In the genomic region with DNA sequence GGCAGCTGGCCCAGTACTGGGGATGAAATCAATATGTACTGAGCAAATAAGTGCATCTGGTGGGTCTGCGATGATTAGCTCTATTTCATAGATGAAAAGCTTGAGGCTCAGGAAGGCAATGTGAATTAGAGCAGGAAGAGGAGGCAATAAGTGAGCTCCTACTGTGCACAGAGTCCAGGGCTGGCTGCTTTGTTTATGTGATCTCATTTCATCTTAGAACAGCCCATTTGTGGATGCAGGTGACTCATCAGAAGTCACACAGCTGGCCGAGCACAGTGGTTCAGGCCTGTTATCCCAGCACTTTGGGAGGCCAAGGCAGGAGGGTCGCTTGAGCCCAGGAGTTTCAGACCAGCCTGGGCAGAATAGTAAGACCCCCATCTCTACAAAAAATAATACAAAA, we compare ENCODE assay signal across 22 cellular contexts. TPM values are rescaled to one million over a fixed set of nuclear protein-coding genes. Genes with fewer than 3 reads are reported as not detected.
A peak's percentile ranks its signal among the peaks of the same experiment; 100 is the strongest.
DNase-seq lines count a peak whose midpoint lies in the region; ATAC-seq, FAIRE-seq and TF ChIP-seq lines count a peak whose summit lies in the region.
"Had no signal": no experiment of that assay in that cellular context is flagged by ENCODE, and none has a peak within 500 bp of the region (broad histone marks: within the 10 kb centered on the region; RNA-seq: fewer than 3 reads in every experiment).

No MANE protein-coding gene starts in this region.

- no peaks in the 10 kb centered on the region for H3K36me3 Mint-ChIP-seq in dendritic cell treated with granulocyte-macrophage colony-stimulating factor and Interleukin-4, amounts not matched to agents 40 ng/mL and 50 ng/mL, for 4 days (ENCODE audit: low read depth)
- H3K36me3 Mint-ChIP-seq in type B pancreatic cell = no peaks in the 10 kb centered on the region
- H3K36me3 Mint-ChIP-seq: activated CD8-positive, alpha-beta memory T cell treated with anti-CD3 and anti-CD28 coated beads, Interleukin-2, amount 10 ng/mL, durations not matched to agents 7 days and 5 days; activated naive CD8-positive, alpha-beta T cell treated with anti-CD3 and anti-CD28 coated beads, Interleukin-2, amount 10 ng/mL, durations not matched to agents 7 days and 5 days; neural progenitor cell had no signal

- no peak overlapping the region for H3K4me3 Mint-ChIP-seq in dendritic cell treated with granulocyte-macrophage colony-stimulating factor and Interleukin-4, amounts not matched to agents 40 ng/mL and 50 ng/mL, for 4 days
- no peak overlapping the region for H3K4me3 Mint-ChIP-seq in type B pancreatic cell
- H3K4me3 Mint-ChIP-seq: activated CD8-positive, alpha-beta memory T cell treated with anti-CD3 and anti-CD28 coated beads, Interleukin-2, amount 10 ng/mL, durations not matched to agents 7 days and 5 days; activated naive CD8-positive, alpha-beta T cell treated with anti-CD3 and anti-CD28 coated beads, Interleukin-2, amount 10 ng/mL, durations not matched to agents 7 days and 5 days; activated T-helper 17 cell treated with anti-CD3 and anti-CD28 coated beads, Interleukin-2, amount 50 U/mL, for 72 hours; neural progenitor cell had no signal

- H3K27ac Mint-ChIP-seq in dendritic cell treated with granulocyte-macrophage colony-stimulating factor and Interleukin-4, amounts not matched to agents 40 ng/mL and 50 ng/mL, for 4 days = peak overlapping the region; percentile 78
- H3K27ac Mint-ChIP-seq in type B pancreatic cell = no peak overlapping the region
- H3K27ac Mint-ChIP-seq: activated CD8-positive, alpha-beta memory T cell treated with anti-CD3 and anti-CD28 coated beads, Interleukin-2, amount 10 ng/mL, durations not matched to agents 7 days and 5 days; activated naive CD8-positive, alpha-beta T cell treated with anti-CD3 and anti-CD28 coated beads, Interleukin-2, amount 10 ng/mL, durations not matched to agents 7 days and 5 days; activated T-helper 17 cell treated with anti-CD3 and anti-CD28 coated beads, Interleukin-2, amount 50 U/mL, for 72 hours; neural progenitor cell had no signal

- DNase-seq in HepG2 (ENCODE audit: low spot score) (no peak), right lobe of liver (no peak), M059J (ENCODE audit: low read depth) (peak; percentile 39), type B pancreatic cell (ENCODE audit: extremely low spot score, unreplicated experiment) (no peak), SIG-M5 (lab: John Stamatoyannopoulos, UW) (no peak), activated gamma-delta T cell (lab: John Stamatoyannopoulos, UW) (no peak)
- DNase-seq in activated CD4-positive, alpha-beta T cell treated with anti-CD3 and anti-CD28 coated beads, Interleukin-2, amount 50 U/mL, for 48 hours = no peak
- DNase-seq: activated CD8-positive, alpha-beta memory T cell treated with anti-CD3 and anti-CD28 coated beads, Interleukin-2, amount 10 ng/mL, durations not matched to agents 7 days and 5 days; activated naive CD8-positive, alpha-beta T cell treated with anti-CD3 and anti-CD28 coated beads, Interleukin-2, amount 10 ng/mL, durations not matched to agents 7 days and 5 days; GOT3; left colon; NCI-H1436 treated with DMSO at 0.1 percent for 48 hours; NCI-H82; psoas muscle had no signal

- H3K27me3 ChIP-seq in HepG2 (ENCODE audit: control insufficient read depth in 1 of 2, insufficient read depth in 2 of 2, low read length in 2 of 2) (peaks cover 3 to 28% of the 10 kb centered on the region in 2 experiments; a peak in 4 of 5 replicates), right lobe of liver (no peaks in the 10 kb centered on the region)

- peaks cover 14% of the 10 kb centered on the region for H3K4me1 ChIP-seq in HepG2 (ENCODE audit: insufficient read depth, low read length)
- H3K4me1 ChIP-seq in right lobe of liver = no peaks in the 10 kb centered on the region
- H3K4me1 ChIP-seq: psoas muscle had no signal

- intact Hi-C loops in HepG2 (cut with micrococcal nuclease; ENCODE audit: unreplicated experiment) = no loop called here
- intact Hi-C loops in right lobe of liver (cut with DNase I) = no loop called here
- intact Hi-C loops in dendritic cell treated with granulocyte-macrophage colony-stimulating factor and Interleukin-4, amounts not matched to agents 40 ng/mL and 50 ng/mL, for 4 days (cut with micrococcal nuclease) = loop anchor here (5.0 kb wide), 1 partner anchor 49 kb away; no protein-coding TSS in a partner anchor

- peak; percentile 45 for ATAC-seq in HepG2
- ATAC-seq in right lobe of liver = no peak
- ATAC-seq: activated CD8-positive, alpha-beta memory T cell treated with anti-CD3 and anti-CD28 coated beads, Interleukin-2, amount 10 ng/mL, durations not matched to agents 7 days and 5 days; activated T-helper 17 cell treated with anti-CD3 and anti-CD28 coated beads, Interleukin-2, amount 50 U/mL, for 72 hours; left colon; Panc1; psoas muscle had no signal

- in situ Hi-C loops in HepG2 (cut with HindIII; ENCODE audit: extremely low pct_ligation_motif_present, low pct_unique_long_range_greater_than_20kb) = no loop called here

- FAIRE-seq in HepG2 (lab: Jason Lieb, UNC) = no peak
- FAIRE-seq: G401.6 had no signal

- TF ChIP-seq EP300 in HepG2 (IDR thresholded peaks at IDR 0.05; ENCODE audit: low read depth in 2 of 2, low read length in 2 of 2) (no peak), HepG2 (CRISPR knock-in tag; IDR thresholded peaks at IDR 0.05; ENCODE audit: borderline replicate concordance) (no peak)

- POLR2A ChIA-PET in HepG2 (lab: Yijun Ruan, JAX) = interaction anchor here (1.2 kb wide), 1 partner anchor 36 kb away, joined by 3 read pairs; no protein-coding TSS in a partner anchor

- H3K79me2 ChIP-seq in HepG2 (ENCODE audit: insufficient read depth, low read length) = no peaks in the 10 kb centered on the region

- CTCF ChIA-PET in HepG2 (lab: Yijun Ruan, JAX; ENCODE audit: low intra/inter-chr PET ratio, low total read pairs) = no interaction called here

- no peaks in the 10 kb centered on the region for H3K36me3 ChIP-seq in HepG2 (replicated peaks in 1 of 2; ENCODE audit: control insufficient read depth in 1 of 2, insufficient read depth in 2 of 2, low read length in 2 of 2)
- no peaks in the 10 kb centered on the region for H3K36me3 ChIP-seq in right lobe of liver
- H3K36me3 ChIP-seq: neural progenitor cell had no signal

- TF ChIP-seq RAD21 in HepG2 (CRISPR knock-in tag; IDR thresholded peaks at IDR 0.05) = no peak

- H3K9me3 ChIP-seq in HepG2 (ENCODE audit: low read length) (no peaks in the 10 kb centered on the region), right lobe of liver (no peaks in the 10 kb centered on the region)
- H3K9me3 ChIP-seq: psoas muscle had no signal

- no peak for TF ChIP-seq CTCF in HepG2 (CRISPR knock-in tag; IDR thresholded peaks at IDR 0.05)
- no peak for TF ChIP-seq CTCF in right lobe of liver (IDR thresholded peaks at IDR 0.05)
- TF ChIP-seq CTCF in type B pancreatic cell (conservative IDR thresholded peaks at IDR 0.05) = no peak

- H4K20me1 ChIP-seq in HepG2 (ENCODE audit: insufficient read depth, low read length) = no peaks in the 10 kb centered on the region

- BruUV-seq in HepG2 (replicated peaks; lab: Mats Ljungman, UMichigan) = no TSS peak

- no peak overlapping the region for H2AFZ ChIP-seq in HepG2 (ENCODE audit: low read length)

- H3K9me3 Mint-ChIP-seq in dendritic cell treated with granulocyte-macrophage colony-stimulating factor and Interleukin-4, amounts not matched to agents 40 ng/mL and 50 ng/mL, for 4 days = no peaks in the 10 kb centered on the region
- no peaks in the 10 kb centered on the region for H3K9me3 Mint-ChIP-seq in type B pancreatic cell
- H3K9me3 Mint-ChIP-seq: activated naive CD8-positive, alpha-beta T cell treated with anti-CD3 and anti-CD28 coated beads, Interleukin-2, amount 10 ng/mL, durations not matched to agents 7 days and 5 days; activated T-helper 17 cell treated with anti-CD3 and anti-CD28 coated beads, Interleukin-2, amount 50 U/mL, for 72 hours; neural progenitor cell had no signal

- TF ChIP-seq POLR2A in HepG2 (IDR thresholded peaks at IDR 0.05; ENCODE audit: insufficient read depth in 1 of 2, low read depth in 2 of 2, low read length in 2 of 2) (no peak), right lobe of liver (IDR thresholded peaks at IDR 0.05) (no peak)

- H3K9ac ChIP-seq in HepG2 (ENCODE audit: insufficient read depth, low read depth, low read length) = no peak overlapping the region
- H3K9ac ChIP-seq: neural progenitor cell had no signal

- peaks cover 16% of the 10 kb centered on the region for H3K4me1 Mint-ChIP-seq in dendritic cell treated with granulocyte-macrophage colony-stimulating factor and Interleukin-4, amounts not matched to agents 40 ng/mL and 50 ng/mL, for 4 days (ENCODE audit: low read depth)
- peaks cover 4% of the 10 kb centered on the region for H3K4me1 Mint-ChIP-seq in type B pancreatic cell (ENCODE audit: unreplicated experiment)
- H3K4me1 Mint-ChIP-seq: activated CD8-positive, alpha-beta memory T cell treated with anti-CD3 and anti-CD28 coated beads, Interleukin-2, amount 10 ng/mL, durations not matched to agents 7 days and 5 days; activated T-helper 17 cell treated with anti-CD3 and anti-CD28 coated beads, Interleukin-2, amount 50 U/mL, for 72 hours had no signal

- H3K27ac ChIP-seq in HepG2 (ENCODE audit: extremely low read length, insufficient read depth, low read length) (no peak overlapping the region), right lobe of liver (no peak overlapping the region)
- H3K27ac ChIP-seq: neural progenitor cell, psoas muscle had no signal

- H3K27me3 Mint-ChIP-seq in dendritic cell treated with granulocyte-macrophage colony-stimulating factor and Interleukin-4, amounts not matched to agents 40 ng/mL and 50 ng/mL, for 4 days = peaks cover 38% of the 10 kb centered on the region
- peaks cover 40% of the 10 kb centered on the region for H3K27me3 Mint-ChIP-seq in type B pancreatic cell

- H3K4me2 ChIP-seq in HepG2 (ENCODE audit: low read depth, low read length) = no peak overlapping the region
- H3K4me2 ChIP-seq: neural progenitor cell had no signal

- H3K4me3 ChIP-seq in HepG2 (replicated peaks in 1 of 3; ENCODE audit: insufficient read depth in 1 of 3, low read depth in 2 of 3, low read length in 3 of 3) (no peak overlapping the region), right lobe of liver (no peak overlapping the region)
- H3K4me3 ChIP-seq: neural progenitor cell, psoas muscle had no signal

- 0% methylated on average over 3 of the region's 3 CpGs for WGBS in HepG2 (ENCODE audit: low lambda C conversion rate)
- WGBS in right lobe of liver (ENCODE audit: insufficient coverage, low coverage, low lambda C conversion rate, missing lambda C conversion rate) = 63% methylated on average over 2 of the region's 3 CpGs

RNA-seq across cellular contexts. Expression of gene TMEM114, which starts 7.1 kb away (rescaled TPM):
- total RNA-seq in HepG2 (2016; rRNA removed; fragmentation: Illumina TruSeq; extraction: Trizol) = not detected in 2 replicates
- total RNA-seq in HepG2 (2016; cell fraction: cytosol; rRNA removed; fragmentation: Illumina TruSeq; extraction: Trizol; ENCODE audit: low read depth) = not detected in 2 replicates
- total RNA-seq in HepG2 (2016; cell fraction: insoluble cytoplasmic fraction; rRNA removed; fragmentation: Illumina TruSeq; extraction: Trizol) = not detected in 2 replicates
- total RNA-seq in HepG2 (2016; cell fraction: membrane; rRNA removed; fragmentation: Illumina TruSeq; extraction: Trizol) = not detected in 2 replicates
- not detected in 2 replicates for total RNA-seq in HepG2 (2016; cell fraction: nucleus; rRNA removed; fragmentation: Illumina TruSeq; extraction: Trizol)
- polyA plus RNA-seq in HepG2 (2011; rRNA removed) = not detected in 2 replicates
- not detected in 2 replicates for polyA plus RNA-seq in HepG2 (2011; cell fraction: cytosol; rRNA removed)
- polyA plus RNA-seq in HepG2 (2011; cell fraction: nucleus; rRNA removed) = not detected in 2 replicates
- polyA plus RNA-seq in HepG2 (2012) = not detected in 2 replicates
- polyA plus RNA-seq in HepG2 (2016; cell fraction: cytosol; fragmentation: Illumina TruSeq; extraction: Trizol; ENCODE audit: low read depth) = not detected in 2 replicates
- not detected in 2 replicates for polyA plus RNA-seq in HepG2 (2016; cell fraction: insoluble cytoplasmic fraction; fragmentation: Illumina TruSeq; extraction: Trizol; ENCODE audit: low read depth)
- not detected in 2 replicates for polyA plus RNA-seq in HepG2 (2016; cell fraction: membrane; fragmentation: Illumina TruSeq; extraction: Trizol; ENCODE audit: low read depth)
- not detected in 2 replicates for polyA plus RNA-seq in HepG2 (2016; cell fraction: nucleus; fragmentation: Illumina TruSeq; extraction: Trizol; ENCODE audit: insufficient read depth, low read depth)
- not detected in 2 replicates for polyA minus RNA-seq in HepG2 (2011; rRNA and poly(A)+ RNA removed; ENCODE audit: low replicate concordance)
- not detected in 2 replicates for polyA minus RNA-seq in HepG2 (2011; cell fraction: cytosol; rRNA and poly(A)+ RNA removed)
- polyA minus RNA-seq in HepG2 (2011; cell fraction: nucleus; rRNA and poly(A)+ RNA removed) = not detected in 2 replicates
- total RNA-seq in right lobe of liver = not detected
- total RNA-seq in M059J (2014; rRNA removed; shearing (Covaris generic)) = not detected in 2 replicates
- 0.50 TPM in 1 of 2 replicates, not detected in the other for total RNA-seq in type B pancreatic cell (ENCODE audit: low replicate concordance)
- total RNA-seq: activated CD8-positive, alpha-beta memory T cell treated with anti-CD3 and anti-CD28 coated beads, Interleukin-2, amount 10 ng/mL, durations not matched to agents 7 days and 5 days; activated naive CD8-positive, alpha-beta T cell treated with anti-CD3 and anti-CD28 coated beads, Interleukin-2, amount 10 ng/mL, durations not matched to agents 7 days and 5 days; activated T-helper 17 cell treated with anti-CD3 and anti-CD28 coated beads, Interleukin-2, amount 50 U/mL, for 72 hours; dermis microvascular lymphatic vessel endothelial cell; epithelial cell of proximal tubule; left colon; psoas muscle; subcutaneous adipose tissue had no signal
- polyA plus RNA-seq: psoas muscle had no signal

RNA-seq across cellular contexts. Expression of gene METTL22, which starts 38.3 kb away (rescaled TPM):
- total RNA-seq in HepG2 (2016; rRNA removed; fragmentation: Illumina TruSeq; extraction: Trizol) (23.3 and 36.2 TPM in 2 replicates), right lobe of liver (10 to 100 TPM; 11.3 to 15.2 (median 13.7) TPM), type B pancreatic cell (ENCODE audit: low replicate concordance) (35.4 and 42.3 TPM in 2 replicates)
- total RNA-seq in HepG2 (2016; cell fraction: cytosol; rRNA removed; fragmentation: Illumina TruSeq; extraction: Trizol; ENCODE audit: low read depth) = 48.3 and 64.6 TPM in 2 replicates
- 19.9 and 37.6 TPM in 2 replicates for total RNA-seq in HepG2 (2016; cell fraction: insoluble cytoplasmic fraction; rRNA removed; fragmentation: Illumina TruSeq; extraction: Trizol)
- 53.5 and 59.9 TPM in 2 replicates for total RNA-seq in HepG2 (2016; cell fraction: membrane; rRNA removed; fragmentation: Illumina TruSeq; extraction: Trizol)
- 55.5 and 57.5 TPM in 2 replicates for total RNA-seq in HepG2 (2016; cell fraction: nucleus; rRNA removed; fragmentation: Illumina TruSeq; extraction: Trizol)
- 94.8 and 117 TPM in 2 replicates for polyA plus RNA-seq in HepG2 (2011; rRNA removed)
- polyA plus RNA-seq in HepG2 (2011; cell fraction: cytosol; rRNA removed) = 72.4 and 79.6 TPM in 2 replicates
- polyA plus RNA-seq in HepG2 (2011; cell fraction: nucleus; rRNA removed) = 323 and 325 TPM in 2 replicates
- 36.8 and 41.4 TPM in 2 replicates for polyA plus RNA-seq in HepG2 (2012)
- polyA plus RNA-seq in HepG2 (2016; cell fraction: cytosol; fragmentation: Illumina TruSeq; extraction: Trizol; ENCODE audit: low read depth) = 50.0 and 66.7 TPM in 2 replicates
- polyA plus RNA-seq in HepG2 (2016; cell fraction: insoluble cytoplasmic fraction; fragmentation: Illumina TruSeq; extraction: Trizol; ENCODE audit: low read depth) = 23.8 and 27.8 TPM in 2 replicates
- 50.2 and 62.5 TPM in 2 replicates for polyA plus RNA-seq in HepG2 (2016; cell fraction: membrane; fragmentation: Illumina TruSeq; extraction: Trizol; ENCODE audit: low read depth)
- 84.6 and 91.3 TPM in 2 replicates for polyA plus RNA-seq in HepG2 (2016; cell fraction: nucleus; fragmentation: Illumina TruSeq; extraction: Trizol; ENCODE audit: insufficient read depth, low read depth)
- polyA minus RNA-seq in HepG2 (2011; rRNA and poly(A)+ RNA removed; ENCODE audit: low replicate concordance) = 102 and 146 TPM in 2 replicates
- 28.3 and 29.5 TPM in 2 replicates for polyA minus RNA-seq in HepG2 (2011; cell fraction: cytosol; rRNA and poly(A)+ RNA removed)
- polyA minus RNA-seq in HepG2 (2011; cell fraction: nucleus; rRNA and poly(A)+ RNA removed) = 139 and 160 TPM in 2 replicates
- total RNA-seq in M059J (2014; rRNA removed; shearing (Covaris generic)) = 17.3 and 23.6 TPM in 2 replicates
